ENCODE assay signal across 1 cellular context in the genomic region with DNA sequence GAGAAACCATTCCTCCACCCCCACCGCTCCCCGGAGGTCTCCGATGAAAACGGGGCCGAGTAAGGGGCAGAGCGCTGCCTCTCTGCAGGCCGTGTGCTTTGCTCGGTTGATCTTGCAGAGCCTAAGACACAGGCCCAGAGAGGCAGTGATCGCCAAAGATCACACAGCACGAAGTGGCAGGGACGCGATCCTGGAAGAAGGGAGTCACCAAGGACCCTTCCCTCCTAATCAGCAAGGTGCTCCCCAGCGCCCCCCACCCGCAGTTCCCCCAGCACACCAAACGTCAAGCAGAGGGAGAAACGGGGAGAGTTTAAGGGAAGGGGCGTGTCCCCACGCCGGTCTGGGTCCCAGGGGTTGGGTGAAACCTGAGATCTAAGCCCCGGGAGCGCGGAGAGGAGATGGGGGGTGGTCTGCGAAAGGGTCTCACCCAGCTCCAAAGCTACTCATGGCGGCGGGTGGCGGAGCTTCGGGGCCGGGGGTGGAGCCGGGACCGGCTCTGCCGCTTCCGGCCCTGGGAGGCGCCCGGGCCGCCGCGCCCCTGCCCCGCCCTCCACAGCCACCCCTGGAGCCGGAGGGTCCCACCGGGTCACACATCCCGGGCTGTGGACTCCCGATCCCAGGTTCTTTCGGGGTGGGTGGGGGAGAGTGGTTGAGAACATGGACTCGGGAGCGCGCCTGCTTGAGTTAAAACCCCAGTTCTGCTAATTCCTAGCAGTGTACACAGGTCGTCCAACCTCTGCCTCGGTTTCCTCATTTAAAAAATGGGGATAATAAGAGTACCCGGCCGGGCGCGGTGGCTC.
A peak's percentile ranks its signal among the peaks of the same experiment; 100 is the strongest.
TF ChIP-seq lines count a peak whose summit lies in the region.

A gene with protein sequence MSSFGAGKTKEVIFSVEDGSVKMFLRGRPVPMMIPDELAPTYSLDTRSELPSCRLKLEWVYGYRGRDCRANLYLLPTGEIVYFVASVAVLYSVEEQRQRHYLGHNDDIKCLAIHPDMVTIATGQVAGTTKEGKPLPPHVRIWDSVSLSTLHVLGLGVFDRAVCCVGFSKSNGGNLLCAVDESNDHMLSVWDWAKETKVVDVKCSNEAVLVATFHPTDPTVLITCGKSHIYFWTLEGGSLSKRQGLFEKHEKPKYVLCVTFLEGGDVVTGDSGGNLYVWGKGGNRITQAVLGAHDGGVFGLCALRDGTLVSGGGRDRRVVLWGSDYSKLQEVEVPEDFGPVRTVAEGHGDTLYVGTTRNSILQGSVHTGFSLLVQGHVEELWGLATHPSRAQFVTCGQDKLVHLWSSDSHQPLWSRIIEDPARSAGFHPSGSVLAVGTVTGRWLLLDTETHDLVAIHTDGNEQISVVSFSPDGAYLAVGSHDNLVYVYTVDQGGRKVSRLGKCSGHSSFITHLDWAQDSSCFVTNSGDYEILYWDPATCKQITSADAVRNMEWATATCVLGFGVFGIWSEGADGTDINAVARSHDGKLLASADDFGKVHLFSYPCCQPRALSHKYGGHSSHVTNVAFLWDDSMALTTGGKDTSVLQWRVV (minus strand): TSS at position 468 of the 800 bp plus-strand sequence. CDS start 21 bp downstream, at position 447.

TF ChIP-seq in GM12878, 131 proteins besides CTCF, POLR2A, EP300 and RAD21 (continued from another document and continues in another):
- TF ChIP-seq, protein P1, sequence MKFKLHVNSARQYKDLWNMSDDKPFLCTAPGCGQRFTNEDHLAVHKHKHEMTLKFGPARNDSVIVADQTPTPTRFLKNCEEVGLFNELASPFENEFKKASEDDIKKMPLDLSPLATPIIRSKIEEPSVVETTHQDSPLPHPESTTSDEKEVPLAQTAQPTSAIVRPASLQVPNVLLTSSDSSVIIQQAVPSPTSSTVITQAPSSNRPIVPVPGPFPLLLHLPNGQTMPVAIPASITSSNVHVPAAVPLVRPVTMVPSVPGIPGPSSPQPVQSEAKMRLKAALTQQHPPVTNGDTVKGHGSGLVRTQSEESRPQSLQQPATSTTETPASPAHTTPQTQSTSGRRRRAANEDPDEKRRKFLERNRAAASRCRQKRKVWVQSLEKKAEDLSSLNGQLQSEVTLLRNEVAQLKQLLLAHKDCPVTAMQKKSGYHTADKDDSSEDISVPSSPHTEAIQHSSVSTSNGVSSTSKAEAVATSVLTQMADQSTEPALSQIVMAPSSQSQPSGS (IDR thresholded peaks at IDR 0.05; ENCODE audit: low read length), result no peak
- no peak for TF ChIP-seq JUND (IDR thresholded peaks at IDR 0.05; ENCODE audit: low read depth, low read length)
- TF ChIP-seq CREB1 (IDR thresholded peaks at IDR 0.05; ENCODE audit: low read depth), result no peak
- peak; percentile 66 for TF ChIP-seq MEF2B (IDR thresholded peaks at IDR 0.05; ENCODE audit: partially characterized antibody, poor library complexity, severe bottlenecking)
- TF ChIP-seq POLR2AphosphoS2 (IDR thresholded peaks at IDR 0.05; ENCODE audit: low read depth, low read length), result no peak
- TF ChIP-seq GATAD2B (conservative IDR thresholded peaks at IDR 0.05; ENCODE audit: low read depth), result peak; percentile 79
- TF ChIP-seq EGR1 (IDR thresholded peaks at IDR 0.05; ENCODE audit: borderline replicate concordance in 1 of 2, low read depth in 2 of 2, low read length in 2 of 2), result no peak
- no peak for TF ChIP-seq SMAD5 (IDR thresholded peaks at IDR 0.05; ENCODE audit: low read depth)
- TF ChIP-seq, protein P2, sequence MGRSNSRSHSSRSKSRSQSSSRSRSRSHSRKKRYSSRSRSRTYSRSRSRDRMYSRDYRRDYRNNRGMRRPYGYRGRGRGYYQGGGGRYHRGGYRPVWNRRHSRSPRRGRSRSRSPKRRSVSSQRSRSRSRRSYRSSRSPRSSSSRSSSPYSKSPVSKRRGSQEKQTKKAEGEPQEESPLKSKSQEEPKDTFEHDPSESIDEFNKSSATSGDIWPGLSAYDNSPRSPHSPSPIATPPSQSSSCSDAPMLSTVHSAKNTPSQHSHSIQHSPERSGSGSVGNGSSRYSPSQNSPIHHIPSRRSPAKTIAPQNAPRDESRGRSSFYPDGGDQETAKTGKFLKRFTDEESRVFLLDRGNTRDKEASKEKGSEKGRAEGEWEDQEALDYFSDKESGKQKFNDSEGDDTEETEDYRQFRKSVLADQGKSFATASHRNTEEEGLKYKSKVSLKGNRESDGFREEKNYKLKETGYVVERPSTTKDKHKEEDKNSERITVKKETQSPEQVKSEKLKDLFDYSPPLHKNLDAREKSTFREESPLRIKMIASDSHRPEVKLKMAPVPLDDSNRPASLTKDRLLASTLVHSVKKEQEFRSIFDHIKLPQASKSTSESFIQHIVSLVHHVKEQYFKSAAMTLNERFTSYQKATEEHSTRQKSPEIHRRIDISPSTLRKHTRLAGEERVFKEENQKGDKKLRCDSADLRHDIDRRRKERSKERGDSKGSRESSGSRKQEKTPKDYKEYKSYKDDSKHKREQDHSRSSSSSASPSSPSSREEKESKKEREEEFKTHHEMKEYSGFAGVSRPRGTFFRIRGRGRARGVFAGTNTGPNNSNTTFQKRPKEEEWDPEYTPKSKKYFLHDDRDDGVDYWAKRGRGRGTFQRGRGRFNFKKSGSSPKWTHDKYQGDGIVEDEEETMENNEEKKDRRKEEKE (IDR thresholded peaks at IDR 0.05), result no peak
- no peak for TF ChIP-seq MXI1 (IDR thresholded peaks at IDR 0.05; ENCODE audit: low read depth, low read length)
- TF ChIP-seq, protein P3, sequence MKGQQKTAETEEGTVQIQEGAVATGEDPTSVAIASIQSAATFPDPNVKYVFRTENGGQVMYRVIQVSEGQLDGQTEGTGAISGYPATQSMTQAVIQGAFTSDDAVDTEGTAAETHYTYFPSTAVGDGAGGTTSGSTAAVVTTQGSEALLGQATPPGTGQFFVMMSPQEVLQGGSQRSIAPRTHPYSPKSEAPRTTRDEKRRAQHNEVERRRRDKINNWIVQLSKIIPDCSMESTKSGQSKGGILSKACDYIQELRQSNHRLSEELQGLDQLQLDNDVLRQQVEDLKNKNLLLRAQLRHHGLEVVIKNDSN (IDR thresholded peaks at IDR 0.05; ENCODE audit: borderline replicate concordance, extremely low read length, insufficient read depth, low read depth, low read length), result no peak
- TF ChIP-seq, protein P4, sequence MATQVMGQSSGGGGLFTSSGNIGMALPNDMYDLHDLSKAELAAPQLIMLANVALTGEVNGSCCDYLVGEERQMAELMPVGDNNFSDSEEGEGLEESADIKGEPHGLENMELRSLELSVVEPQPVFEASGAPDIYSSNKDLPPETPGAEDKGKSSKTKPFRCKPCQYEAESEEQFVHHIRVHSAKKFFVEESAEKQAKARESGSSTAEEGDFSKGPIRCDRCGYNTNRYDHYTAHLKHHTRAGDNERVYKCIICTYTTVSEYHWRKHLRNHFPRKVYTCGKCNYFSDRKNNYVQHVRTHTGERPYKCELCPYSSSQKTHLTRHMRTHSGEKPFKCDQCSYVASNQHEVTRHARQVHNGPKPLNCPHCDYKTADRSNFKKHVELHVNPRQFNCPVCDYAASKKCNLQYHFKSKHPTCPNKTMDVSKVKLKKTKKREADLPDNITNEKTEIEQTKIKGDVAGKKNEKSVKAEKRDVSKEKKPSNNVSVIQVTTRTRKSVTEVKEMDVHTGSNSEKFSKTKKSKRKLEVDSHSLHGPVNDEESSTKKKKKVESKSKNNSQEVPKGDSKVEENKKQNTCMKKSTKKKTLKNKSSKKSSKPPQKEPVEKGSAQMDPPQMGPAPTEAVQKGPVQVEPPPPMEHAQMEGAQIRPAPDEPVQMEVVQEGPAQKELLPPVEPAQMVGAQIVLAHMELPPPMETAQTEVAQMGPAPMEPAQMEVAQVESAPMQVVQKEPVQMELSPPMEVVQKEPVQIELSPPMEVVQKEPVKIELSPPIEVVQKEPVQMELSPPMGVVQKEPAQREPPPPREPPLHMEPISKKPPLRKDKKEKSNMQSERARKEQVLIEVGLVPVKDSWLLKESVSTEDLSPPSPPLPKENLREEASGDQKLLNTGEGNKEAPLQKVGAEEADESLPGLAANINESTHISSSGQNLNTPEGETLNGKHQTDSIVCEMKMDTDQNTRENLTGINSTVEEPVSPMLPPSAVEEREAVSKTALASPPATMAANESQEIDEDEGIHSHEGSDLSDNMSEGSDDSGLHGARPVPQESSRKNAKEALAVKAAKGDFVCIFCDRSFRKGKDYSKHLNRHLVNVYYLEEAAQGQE (IDR thresholded peaks at IDR 0.05; ENCODE audit: low read depth, low read length), result no peak
- TF ChIP-seq, protein P5, sequence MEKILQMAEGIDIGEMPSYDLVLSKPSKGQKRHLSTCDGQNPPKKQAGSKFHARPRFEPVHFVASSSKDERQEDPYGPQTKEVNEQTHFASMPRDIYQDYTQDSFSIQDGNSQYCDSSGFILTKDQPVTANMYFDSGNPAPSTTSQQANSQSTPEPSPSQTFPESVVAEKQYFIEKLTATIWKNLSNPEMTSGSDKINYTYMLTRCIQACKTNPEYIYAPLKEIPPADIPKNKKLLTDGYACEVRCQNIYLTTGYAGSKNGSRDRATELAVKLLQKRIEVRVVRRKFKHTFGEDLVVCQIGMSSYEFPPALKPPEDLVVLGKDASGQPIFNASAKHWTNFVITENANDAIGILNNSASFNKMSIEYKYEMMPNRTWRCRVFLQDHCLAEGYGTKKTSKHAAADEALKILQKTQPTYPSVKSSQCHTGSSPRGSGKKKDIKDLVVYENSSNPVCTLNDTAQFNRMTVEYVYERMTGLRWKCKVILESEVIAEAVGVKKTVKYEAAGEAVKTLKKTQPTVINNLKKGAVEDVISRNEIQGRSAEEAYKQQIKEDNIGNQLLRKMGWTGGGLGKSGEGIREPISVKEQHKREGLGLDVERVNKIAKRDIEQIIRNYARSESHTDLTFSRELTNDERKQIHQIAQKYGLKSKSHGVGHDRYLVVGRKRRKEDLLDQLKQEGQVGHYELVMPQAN (conservative IDR thresholded peaks at IDR 0.05), result peak; percentile 60; the same call in 1 of the 2 replicates
- TF ChIP-seq ASH2L (IDR thresholded peaks at IDR 0.05; ENCODE audit: borderline replicate concordance, low read depth), result no peak
- TF ChIP-seq TAF1 (IDR thresholded peaks at IDR 0.05; ENCODE audit: borderline replicate concordance, low read depth, low read length), result no peak
- TF ChIP-seq ZNF622 (IDR thresholded peaks at IDR 0.05), result no peak
- no peak for TF ChIP-seq SRF (IDR thresholded peaks at IDR 0.05; ENCODE audit: low read depth in 2 of 2, low read length in 2 of 2)
- no peak for TF ChIP-seq HDAC6 (IDR thresholded peaks at IDR 0.05; ENCODE audit: unreplicated experiment)
- TF ChIP-seq, protein P6, sequence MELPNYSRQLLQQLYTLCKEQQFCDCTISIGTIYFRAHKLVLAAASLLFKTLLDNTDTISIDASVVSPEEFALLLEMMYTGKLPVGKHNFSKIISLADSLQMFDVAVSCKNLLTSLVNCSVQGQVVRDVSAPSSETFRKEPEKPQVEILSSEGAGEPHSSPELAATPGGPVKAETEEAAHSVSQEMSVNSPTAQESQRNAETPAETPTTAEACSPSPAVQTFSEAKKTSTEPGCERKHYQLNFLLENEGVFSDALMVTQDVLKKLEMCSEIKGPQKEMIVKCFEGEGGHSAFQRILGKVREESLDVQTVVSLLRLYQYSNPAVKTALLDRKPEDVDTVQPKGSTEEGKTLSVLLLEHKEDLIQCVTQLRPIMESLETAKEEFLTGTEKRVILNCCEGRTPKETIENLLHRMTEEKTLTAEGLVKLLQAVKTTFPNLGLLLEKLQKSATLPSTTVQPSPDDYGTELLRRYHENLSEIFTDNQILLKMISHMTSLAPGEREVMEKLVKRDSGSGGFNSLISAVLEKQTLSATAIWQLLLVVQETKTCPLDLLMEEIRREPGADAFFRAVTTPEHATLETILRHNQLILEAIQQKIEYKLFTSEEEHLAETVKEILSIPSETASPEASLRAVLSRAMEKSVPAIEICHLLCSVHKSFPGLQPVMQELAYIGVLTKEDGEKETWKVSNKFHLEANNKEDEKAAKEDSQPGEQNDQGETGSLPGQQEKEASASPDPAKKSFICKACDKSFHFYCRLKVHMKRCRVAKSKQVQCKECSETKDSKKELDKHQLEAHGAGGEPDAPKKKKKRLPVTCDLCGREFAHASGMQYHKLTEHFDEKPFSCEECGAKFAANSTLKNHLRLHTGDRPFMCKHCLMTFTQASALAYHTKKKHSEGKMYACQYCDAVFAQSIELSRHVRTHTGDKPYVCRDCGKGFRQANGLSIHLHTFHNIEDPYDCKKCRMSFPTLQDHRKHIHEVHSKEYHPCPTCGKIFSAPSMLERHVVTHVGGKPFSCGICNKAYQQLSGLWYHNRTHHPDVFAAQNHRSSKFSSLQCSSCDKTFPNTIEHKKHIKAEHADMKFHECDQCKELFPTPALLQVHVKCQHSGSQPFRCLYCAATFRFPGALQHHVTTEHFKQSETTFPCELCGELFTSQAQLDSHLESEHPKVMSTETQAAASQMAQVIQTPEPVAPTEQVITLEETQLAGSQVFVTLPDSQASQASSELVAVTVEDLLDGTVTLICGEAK (IDR thresholded peaks at IDR 0.05; ENCODE audit: borderline replicate concordance), result no peak; the same call in 1 of the 2 replicates
- TF ChIP-seq RCOR1 (conservative IDR thresholded peaks at IDR 0.05; ENCODE audit: low read depth, low read length), result no peak
- no peak for TF ChIP-seq RFX5 (IDR thresholded peaks at IDR 0.05; ENCODE audit: low read depth, low read length)
- TF ChIP-seq, protein P7, sequence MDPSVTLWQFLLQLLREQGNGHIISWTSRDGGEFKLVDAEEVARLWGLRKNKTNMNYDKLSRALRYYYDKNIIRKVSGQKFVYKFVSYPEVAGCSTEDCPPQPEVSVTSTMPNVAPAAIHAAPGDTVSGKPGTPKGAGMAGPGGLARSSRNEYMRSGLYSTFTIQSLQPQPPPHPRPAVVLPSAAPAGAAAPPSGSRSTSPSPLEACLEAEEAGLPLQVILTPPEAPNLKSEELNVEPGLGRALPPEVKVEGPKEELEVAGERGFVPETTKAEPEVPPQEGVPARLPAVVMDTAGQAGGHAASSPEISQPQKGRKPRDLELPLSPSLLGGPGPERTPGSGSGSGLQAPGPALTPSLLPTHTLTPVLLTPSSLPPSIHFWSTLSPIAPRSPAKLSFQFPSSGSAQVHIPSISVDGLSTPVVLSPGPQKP (IDR thresholded peaks at IDR 0.05; ENCODE audit: low read depth, low read length), result 0 out of 2 replicates have a peak, but pooled peaks have one; percentile 17
- 0 out of 2 replicates have a peak, but pooled peaks have one; percentile 16 for TF ChIP-seq MYB (IDR thresholded peaks at IDR 0.05; ENCODE audit: borderline replicate concordance, low read depth, low read length)
- no peak for TF ChIP-seq TCF3 (IDR thresholded peaks at IDR 0.05; ENCODE audit: borderline replicate concordance, insufficient read depth, low read depth, low read length)
- 0 out of 2 replicates have a peak, but pooled peaks have one; percentile 54 for TF ChIP-seq LARP7 (IDR thresholded peaks at IDR 0.05)
- peak; percentile 17; the same call in 1 of the 2 replicates for TF ChIP-seq BACH1 (IDR thresholded peaks at IDR 0.05; ENCODE audit: borderline replicate concordance)
- 0 out of 2 replicates have a peak, but pooled peaks have one; percentile 33 for TF ChIP-seq RB1 (IDR thresholded peaks at IDR 0.05; ENCODE audit: borderline replicate concordance)
- TF ChIP-seq KDM1A (IDR thresholded peaks at IDR 0.05; ENCODE audit: borderline replicate concordance), result no peak
- no peak for TF ChIP-seq ZNF274 (IDR thresholded peaks at IDR 0.05; ENCODE audit: insufficient read depth, insufficient read length)
- TF ChIP-seq, protein P8, sequence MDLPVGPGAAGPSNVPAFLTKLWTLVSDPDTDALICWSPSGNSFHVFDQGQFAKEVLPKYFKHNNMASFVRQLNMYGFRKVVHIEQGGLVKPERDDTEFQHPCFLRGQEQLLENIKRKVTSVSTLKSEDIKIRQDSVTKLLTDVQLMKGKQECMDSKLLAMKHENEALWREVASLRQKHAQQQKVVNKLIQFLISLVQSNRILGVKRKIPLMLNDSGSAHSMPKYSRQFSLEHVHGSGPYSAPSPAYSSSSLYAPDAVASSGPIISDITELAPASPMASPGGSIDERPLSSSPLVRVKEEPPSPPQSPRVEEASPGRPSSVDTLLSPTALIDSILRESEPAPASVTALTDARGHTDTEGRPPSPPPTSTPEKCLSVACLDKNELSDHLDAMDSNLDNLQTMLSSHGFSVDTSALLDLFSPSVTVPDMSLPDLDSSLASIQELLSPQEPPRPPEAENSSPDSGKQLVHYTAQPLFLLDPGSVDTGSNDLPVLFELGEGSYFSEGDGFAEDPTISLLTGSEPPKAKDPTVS (IDR thresholded peaks at IDR 0.05; ENCODE audit: low read depth, low read length), result no peak
- no peak for TF ChIP-seq JUNB (IDR thresholded peaks at IDR 0.05)
- no peak for TF ChIP-seq NR2C1 (IDR thresholded peaks at IDR 0.05)
- TF ChIP-seq SREBF2 (IDR thresholded peaks at IDR 0.05; ENCODE audit: low read length), result no peak
